ENCODE assay signal across 1 cellular context in the genomic region with DNA sequence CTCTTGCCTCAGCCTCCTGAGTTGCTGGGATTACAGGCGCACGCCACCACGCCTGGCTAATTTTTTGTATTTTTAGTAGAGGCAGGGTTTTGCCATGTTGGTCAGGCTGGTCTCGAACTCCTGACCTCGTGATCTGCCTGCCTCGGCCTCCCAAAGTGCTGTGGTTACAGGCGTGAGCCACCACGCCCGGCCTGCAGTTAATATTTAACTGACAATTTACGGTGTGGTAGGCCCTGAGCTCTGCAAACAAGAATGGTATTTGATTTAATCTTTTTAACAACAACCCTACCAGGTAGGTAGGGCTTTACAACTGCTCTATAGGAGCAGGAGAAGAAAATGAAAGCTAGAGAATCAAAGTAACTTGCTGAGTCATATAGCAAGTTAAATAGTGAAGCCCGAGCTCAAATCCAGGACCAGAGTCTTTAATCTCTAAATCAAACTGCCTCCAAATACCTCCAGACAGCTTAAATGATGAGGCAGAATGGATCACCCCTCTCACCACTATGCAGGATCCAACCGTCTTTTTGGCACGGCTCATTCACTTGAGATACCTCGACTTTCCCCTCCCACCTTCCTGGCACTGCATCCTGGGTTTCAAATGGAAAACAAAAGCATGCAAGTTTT.
A peak's percentile ranks its signal among the peaks of the same experiment; 100 is the strongest.
TF ChIP-seq lines count a peak whose summit lies in the region.

No MANE protein-coding gene starts in this region.

TF ChIP-seq in HepG2, 621 proteins besides CTCF, POLR2A, EP300 and RAD21 (continued from another document and continues in another):
- TF ChIP-seq AKNA (CRISPR knock-in tag; IDR thresholded peaks at IDR 0.05; ENCODE audit: borderline replicate concordance) (no peak), ZNF737 (CRISPR knock-in tag; IDR thresholded peaks at IDR 0.05; ENCODE audit: borderline replicate concordance) (no peak), IRF2 (CRISPR knock-in tag; IDR thresholded peaks at IDR 0.05) (peak; percentile 31; the same call in 1 of the 2 replicates), ZFP90 (CRISPR knock-in tag; IDR thresholded peaks at IDR 0.05; ENCODE audit: borderline replicate concordance) (peak; percentile 79; the same call in 1 of the 2 replicates), ZBTB33 (CRISPR knock-in tag; IDR thresholded peaks at IDR 0.05) (peak; percentile 46; the same call in 1 of the 2 replicates), NCOA2 (CRISPR knock-in tag; IDR thresholded peaks at IDR 0.05) (0 out of 2 replicates have a peak, but pooled peaks have one; percentile 12), SRSF4 (IDR thresholded peaks at IDR 0.05; ENCODE audit: low read depth, low read length, poor library complexity, severe bottlenecking) (no peak), ZNF205 (CRISPR knock-in tag; IDR thresholded peaks at IDR 0.05) (no peak), CBX5 (CRISPR knock-in tag; IDR thresholded peaks at IDR 0.05; ENCODE audit: borderline replicate concordance) (peak; percentile 54; the same call in 1 of the 2 replicates), ZFY (CRISPR knock-in tag; IDR thresholded peaks at IDR 0.05) (peak; percentile 45; the same call in 1 of the 2 replicates), SALL1 (CRISPR knock-in tag; IDR thresholded peaks at IDR 0.05) (peak; percentile 75), ZNF776 (CRISPR knock-in tag; IDR thresholded peaks at IDR 0.05) (no peak), CBX1 (IDR thresholded peaks at IDR 0.05; ENCODE audit: low read depth) (peak; percentile 81), ZNF143 (CRISPR knock-in tag; IDR thresholded peaks at IDR 0.05) (no peak), KAT8 (CRISPR knock-in tag; IDR thresholded peaks at IDR 0.05) (peak; percentile 45; the same call in 1 of the 2 replicates), SALL2 (CRISPR knock-in tag; IDR thresholded peaks at IDR 0.05) (peak; percentile 53; the same call in 1 of the 2 replicates), ZNF766 (CRISPR knock-in tag; IDR thresholded peaks at IDR 0.05; ENCODE audit: borderline replicate concordance) (no peak), ZNF580 (CRISPR knock-in tag; IDR thresholded peaks at IDR 0.05; ENCODE audit: borderline replicate concordance, low read depth) (peak; percentile 88; the same call in 1 of the 2 replicates), KAT2B (IDR thresholded peaks at IDR 0.05; ENCODE audit: borderline replicate concordance, low read depth, low read length) (no peak), PAWR (CRISPR knock-in tag; IDR thresholded peaks at IDR 0.05; ENCODE audit: borderline replicate concordance) (no peak), ZNF644 (CRISPR knock-in tag; IDR thresholded peaks at IDR 0.05; ENCODE audit: low read depth) (peak; percentile 37; the same call in 1 of the 2 replicates), AFF4 (CRISPR knock-in tag; IDR thresholded peaks at IDR 0.05) (no peak), KLF16 (CRISPR knock-in tag; IDR thresholded peaks at IDR 0.05) (peak in 1 of 2 experiments; percentile 60; a peak in 1 of 4 replicates), ZFP1 (CRISPR knock-in tag; IDR thresholded peaks at IDR 0.05) (peak; percentile 61; the same call in 1 of the 2 replicates), ZNF878 (CRISPR knock-in tag; IDR thresholded peaks at IDR 0.05) (no peak), ZNF484 (CRISPR knock-in tag; IDR thresholded peaks at IDR 0.05; ENCODE audit: borderline replicate concordance, low read depth) (no peak), JUND (CRISPR knock-in tag; IDR thresholded peaks at IDR 0.05) (no peak), ZNF207 (IDR thresholded peaks at IDR 0.05; ENCODE audit: borderline replicate concordance) (no peak), LRRFIP1 (CRISPR knock-in tag; conservative IDR thresholded peaks at IDR 0.05) (no peak), SNAPC2 (CRISPR knock-in tag; IDR thresholded peaks at IDR 0.05) (0 out of 2 replicates have a peak, but pooled peaks have one; percentile 63), HOXA5 (CRISPR knock-in tag; IDR thresholded peaks at IDR 0.05) (peak; percentile 53; the same call in 1 of the 2 replicates), ZEB1 (IDR thresholded peaks at IDR 0.05; ENCODE audit: insufficient replicate concordance, low read depth) (peak; percentile 36), MAFG (CRISPR knock-in tag; IDR thresholded peaks at IDR 0.05) (0 out of 2 replicates have a peak, but pooled peaks have one; percentile 22)
- TF ChIP-seq, protein P1, sequence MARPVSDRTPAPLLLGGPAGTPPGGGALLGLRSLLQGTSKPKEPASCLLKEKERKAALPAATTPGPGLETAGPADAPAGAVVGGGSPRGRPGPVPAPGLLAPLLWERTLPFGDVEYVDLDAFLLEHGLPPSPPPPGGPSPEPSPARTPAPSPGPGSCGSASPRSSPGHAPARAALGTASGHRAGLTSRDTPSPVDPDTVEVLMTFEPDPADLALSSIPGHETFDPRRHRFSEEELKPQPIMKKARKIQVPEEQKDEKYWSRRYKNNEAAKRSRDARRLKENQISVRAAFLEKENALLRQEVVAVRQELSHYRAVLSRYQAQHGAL (CRISPR knock-in tag; IDR thresholded peaks at IDR 0.05; ENCODE audit: not compliant biosample characterization) = no peak
- TF ChIP-seq, protein P2, sequence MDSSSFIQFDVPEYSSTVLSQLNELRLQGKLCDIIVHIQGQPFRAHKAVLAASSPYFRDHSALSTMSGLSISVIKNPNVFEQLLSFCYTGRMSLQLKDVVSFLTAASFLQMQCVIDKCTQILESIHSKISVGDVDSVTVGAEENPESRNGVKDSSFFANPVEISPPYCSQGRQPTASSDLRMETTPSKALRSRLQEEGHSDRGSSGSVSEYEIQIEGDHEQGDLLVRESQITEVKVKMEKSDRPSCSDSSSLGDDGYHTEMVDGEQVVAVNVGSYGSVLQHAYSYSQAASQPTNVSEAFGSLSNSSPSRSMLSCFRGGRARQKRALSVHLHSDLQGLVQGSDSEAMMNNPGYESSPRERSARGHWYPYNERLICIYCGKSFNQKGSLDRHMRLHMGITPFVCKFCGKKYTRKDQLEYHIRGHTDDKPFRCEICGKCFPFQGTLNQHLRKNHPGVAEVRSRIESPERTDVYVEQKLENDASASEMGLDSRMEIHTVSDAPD (CRISPR knock-in tag; IDR thresholded peaks at IDR 0.05) = peak; percentile 45; the same call in 1 of the 2 replicates
- TF ChIP-seq, protein P3, sequence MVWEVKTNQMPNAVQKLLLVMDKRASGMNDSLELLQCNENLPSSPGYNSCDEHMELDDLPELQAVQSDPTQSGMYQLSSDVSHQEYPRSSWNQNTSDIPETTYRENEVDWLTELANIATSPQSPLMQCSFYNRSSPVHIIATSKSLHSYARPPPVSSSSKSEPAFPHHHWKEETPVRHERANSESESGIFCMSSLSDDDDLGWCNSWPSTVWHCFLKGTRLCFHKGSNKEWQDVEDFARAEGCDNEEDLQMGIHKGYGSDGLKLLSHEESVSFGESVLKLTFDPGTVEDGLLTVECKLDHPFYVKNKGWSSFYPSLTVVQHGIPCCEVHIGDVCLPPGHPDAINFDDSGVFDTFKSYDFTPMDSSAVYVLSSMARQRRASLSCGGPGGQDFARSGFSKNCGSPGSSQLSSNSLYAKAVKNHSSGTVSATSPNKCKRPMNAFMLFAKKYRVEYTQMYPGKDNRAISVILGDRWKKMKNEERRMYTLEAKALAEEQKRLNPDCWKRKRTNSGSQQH (CRISPR knock-in tag; IDR thresholded peaks at IDR 0.05; ENCODE audit: low read depth) = no peak
